11 cellular contexts compared by ENCODE assay signal in the genomic region with DNA sequence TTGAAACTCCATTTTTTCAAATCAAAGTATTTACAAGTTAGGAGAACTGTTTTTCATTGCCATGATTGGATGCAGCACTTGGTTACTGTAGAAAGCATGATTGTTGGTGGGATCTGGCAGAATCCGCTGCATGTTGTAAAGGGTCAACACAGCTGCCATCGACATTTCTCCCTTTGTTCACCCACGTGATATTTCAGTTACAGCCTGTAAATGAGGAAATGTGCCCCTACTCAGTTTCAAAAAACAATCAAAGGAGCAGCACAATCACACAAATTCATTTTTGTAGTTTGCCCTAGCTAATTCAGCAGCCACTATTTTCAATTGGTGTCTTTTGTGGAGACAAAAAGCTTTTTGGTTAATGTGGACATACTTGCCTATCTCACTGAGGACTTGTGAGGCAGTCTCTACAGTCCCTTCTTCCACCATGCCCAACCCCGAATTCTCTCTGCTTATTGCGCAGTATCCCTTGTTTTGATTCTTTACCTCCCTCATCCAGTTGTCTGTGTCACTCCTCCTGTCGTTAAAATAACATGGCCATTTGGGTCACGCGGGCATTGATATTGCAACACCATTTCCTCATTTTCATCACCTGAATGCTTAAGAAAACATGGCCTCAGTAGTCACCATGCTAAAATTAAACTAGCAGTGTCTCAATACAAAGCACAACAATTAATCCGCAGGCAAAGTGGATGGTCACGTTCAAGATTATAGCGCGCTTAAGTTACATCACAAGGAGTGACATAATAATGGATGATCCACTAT. TPM values are rescaled to one million over a fixed set of nuclear protein-coding genes. Genes with fewer than 3 reads are reported as not detected.
DNase-seq lines count a peak whose midpoint lies in the region; ATAC-seq and TF ChIP-seq lines count a peak whose summit lies in the region.
"Had no signal": no experiment of that assay in that cellular context is flagged by ENCODE, and none has a peak within 500 bp of the region (broad histone marks: within the 10 kb centered on the region; RNA-seq: fewer than 3 reads in every experiment).

No MANE protein-coding gene starts in this region.

- H3K9me3 ChIP-seq in ascending aorta: no peaks in the 10 kb centered on the region

- H3K27me3 Mint-ChIP-seq in Calu3 (ENCODE audit: unreplicated experiment): no peaks in the 10 kb centered on the region

- in situ Hi-C loops in brain microvascular endothelial cell (cut with HindIII; ENCODE audit: low pct_ligation_motif_present, low sequenced_read_pairs): no loop called here

- BruUV-seq in Calu3 (replicated peaks; lab: Mats Ljungman, UMichigan): no TSS peak

- DNase-seq in Calu3: no peak
- DNase-seq in NCI-H1092 treated with DMSO at 0.1 percent for 48 hours (lab: John Stamatoyannopoulos, UW): peak; percentile 56
- DNase-seq in ascending aorta (ENCODE audit: low spot score in 2 of 2): peak in 1 of 2 donors; percentile 72
- DNase-seq in pons (ENCODE audit: low spot score): peak; percentile 66
- no peak for DNase-seq in NCI-H524 (lab: John Stamatoyannopoulos, UW)
- DNase-seq in GM19238 (ENCODE audit: insufficient read length, low spot score): no peak
- no peak for DNase-seq in brain microvascular endothelial cell
- DNase-seq: aorta, kidney, Right ventricle myocardium superior had no signal

- H3K36me3 Mint-ChIP-seq in Calu3 (ENCODE audit: insufficient read depth, unreplicated experiment): peaks cover 25% of the 10 kb centered on the region

- no peak overlapping the region for H3K4me3 Mint-ChIP-seq in Calu3 (ENCODE audit: low read depth, unreplicated experiment)

- H3K4me1 ChIP-seq in ascending aorta: peaks cover 19 to 64% of the 10 kb centered on the region in 2 donors

- CTCF ChIA-PET in Calu3 (lab: Charles Lee): interaction anchor here (1.5 kb wide), 1 partner anchor 10 kb away, joined by 3 read pairs; no protein-coding TSS in a partner anchor

- H3K27ac Mint-ChIP-seq in Calu3 (ENCODE audit: unreplicated experiment): peak overlapping the region; percentile 82

- intact Hi-C loops in Calu3 (cut with micrococcal nuclease; ENCODE audit: unreplicated experiment) (no loop called here), ascending aorta (cut with DNase I) (loop anchor here (5.0 to 10.0 kb wide), 2 partner anchors 116 to 283 kb away; a partner anchor contains a TSS)

- TF ChIP-seq CTCF in Calu3 (IDR thresholded peaks at IDR 0.05; ENCODE audit: unreplicated experiment): no peak
- TF ChIP-seq CTCF in ascending aorta (IDR thresholded peaks at IDR 0.05): no peak
- no peak for TF ChIP-seq CTCF in brain microvascular endothelial cell (IDR thresholded peaks at IDR 0.05; ENCODE audit: low read depth, low read length, missing control alignments)

- no peak overlapping the region for H3K4me3 ChIP-seq in ascending aorta
- no peak overlapping the region for H3K4me3 ChIP-seq in brain microvascular endothelial cell (ENCODE audit: low read depth, low read length)

- no peak for ATAC-seq in GM19351 (IDR thresholded peaks at IDR 0.05; ENCODE audit: unreplicated experiment)

- H3K4me1 Mint-ChIP-seq in Calu3 (ENCODE audit: low read depth, unreplicated experiment): peaks cover 55% of the 10 kb centered on the region

- H3K27me3 ChIP-seq in ascending aorta (no peaks in the 10 kb centered on the region), brain microvascular endothelial cell (replicated peaks) (no peaks in the 10 kb centered on the region)

- no peaks in the 10 kb centered on the region for H3K9me3 Mint-ChIP-seq in Calu3 (ENCODE audit: low read depth, unreplicated experiment)

- H3K36me3 ChIP-seq in ascending aorta (no peaks in the 10 kb centered on the region), brain microvascular endothelial cell (replicated peaks) (no peaks in the 10 kb centered on the region)

- peak overlapping the region; percentile 9 to 93 for H3K27ac ChIP-seq in ascending aorta
- H3K27ac ChIP-seq in brain microvascular endothelial cell: no peak overlapping the region

RNA-seq across cellular contexts. Expression of a gene that starts 6.4 kb away (rescaled TPM):
- total RNA-seq in Calu3 (2022) (0.59 TPM in 1 of 2 replicates, not detected in the other), ascending aorta (not detected)
- total RNA-seq: Right ventricle myocardium superior had no signal

RNA-seq across cellular contexts. Expression of a gene that starts 24.0 kb away (rescaled TPM):
- total RNA-seq in Calu3 (2022) (60.4 and 60.9 TPM in 2 replicates), ascending aorta (47.7 TPM)

Comparison
In these comparisons a context has a peak if more than half of its experiments do, and no peak if none do; other contexts are left out.
1. DNase-seq: peak in NCI-H1092 treated with DMSO at 0.1 percent for 48 hours (single experiment) and pons (single experiment); none in Calu3 (single experiment), NCI-H524 (0 of 2), GM19238 (single experiment) and brain microvascular endothelial cell (single experiment).